13 cellular contexts compared by ENCODE assay signal in genomic region chr11:48043998-48044512, GRCh38.
DNase-seq lines count a peak whose midpoint lies in the region; ATAC-seq lines count a peak whose summit lies in the region.
"Had no signal": no experiment of that assay in that cellular context is flagged by ENCODE, and none has a peak within 500 bp of the region (broad histone marks: within the 10 kb centered on the region; RNA-seq: fewer than 3 reads in every experiment).

No MANE protein-coding gene starts in this region.

- peaks cover 34% of the 10 kb centered on the region for H3K36me3 Mint-ChIP-seq in activated CD8-positive, alpha-beta memory T cell treated with anti-CD3 and anti-CD28 coated beads, Interleukin-2, amount 10 ng/mL, durations not matched to agents 7 days and 5 days
- H3K36me3 Mint-ChIP-seq in effector memory CD8-positive, alpha-beta T cell (ENCODE audit: insufficient read depth) = peaks cover 3% of the 10 kb centered on the region

- no peak overlapping the region for H3K4me3 Mint-ChIP-seq in activated CD8-positive, alpha-beta memory T cell treated with anti-CD3 and anti-CD28 coated beads, Interleukin-2, amount 10 ng/mL, durations not matched to agents 7 days and 5 days
- H3K4me3 Mint-ChIP-seq in effector memory CD8-positive, alpha-beta T cell = peak overlapping the region in 1 of 2 donors; percentile 12
- H3K4me3 Mint-ChIP-seq: activated CD4-positive, alpha-beta memory T cell treated with anti-CD3 and anti-CD28 coated beads for 36 hours; HFFc6 had no signal

- CTCF ChIA-PET in activated CD8-positive, alpha-beta memory T cell treated with anti-CD3 and anti-CD28 coated beads, Interleukin-2, amount 10 ng/mL, durations not matched to agents 7 days and 5 days (lab: Charles Lee) = interaction anchor here (0.6 to 1.9 kb wide), 3 partner anchors 11 to 110 kb away, joined by 3 to 5 read pairs (median 5); no protein-coding TSS in a partner anchor

- no peak for DNase-seq in activated CD8-positive, alpha-beta memory T cell treated with anti-CD3 and anti-CD28 coated beads, Interleukin-2, amount 10 ng/mL, durations not matched to agents 7 days and 5 days
- no peak for DNase-seq in activated CD8-positive, alpha-beta memory T cell treated with anti-CD3 and anti-CD28 coated beads for 24 hours
- no peak for DNase-seq in effector memory CD8-positive, alpha-beta T cell
- DNase-seq in HK-2 (ENCODE audit: unreplicated experiment) = no peak
- DNase-seq: ACHN, amniotic stem cell, HFFc6, NCI-H2029 had no signal

- H3K27ac ChIP-seq in temporal lobe (ENCODE audit: low read depth, low read length) = peak overlapping the region; percentile 92

- ATAC-seq in activated CD8-positive, alpha-beta memory T cell treated with anti-CD3 and anti-CD28 coated beads, Interleukin-2, amount 10 ng/mL, durations not matched to agents 7 days and 5 days = peak; percentile 13
- ATAC-seq in HG02870 (IDR thresholded peaks at IDR 0.05; ENCODE audit: unreplicated experiment) = peak; percentile 30
- no peak for ATAC-seq in effector memory CD8-positive, alpha-beta T cell (replicated peaks)
- no peak for ATAC-seq in GM18858 (IDR thresholded peaks at IDR 0.05; ENCODE audit: unreplicated experiment)
- ATAC-seq in HG03520 (IDR thresholded peaks at IDR 0.05; ENCODE audit: unreplicated experiment) = no peak

- H3K27me3 Mint-ChIP-seq in activated CD8-positive, alpha-beta memory T cell treated with anti-CD3 and anti-CD28 coated beads, Interleukin-2, amount 10 ng/mL, durations not matched to agents 7 days and 5 days = no peaks in the 10 kb centered on the region
- H3K27me3 Mint-ChIP-seq in effector memory CD8-positive, alpha-beta T cell = no peaks in the 10 kb centered on the region
- H3K27me3 Mint-ChIP-seq: activated CD4-positive, alpha-beta memory T cell treated with anti-CD3 and anti-CD28 coated beads for 36 hours had no signal

- no peaks in the 10 kb centered on the region for H3K9me3 Mint-ChIP-seq in activated CD8-positive, alpha-beta memory T cell treated with anti-CD3 and anti-CD28 coated beads, Interleukin-2, amount 10 ng/mL, durations not matched to agents 7 days and 5 days (ENCODE audit: low read depth)
- H3K9me3 Mint-ChIP-seq in effector memory CD8-positive, alpha-beta T cell = no peaks in the 10 kb centered on the region
- H3K9me3 Mint-ChIP-seq: activated CD4-positive, alpha-beta memory T cell treated with anti-CD3 and anti-CD28 coated beads for 36 hours; HFFc6 had no signal

- peaks cover 65% of the 10 kb centered on the region for H3K4me1 Mint-ChIP-seq in activated CD8-positive, alpha-beta memory T cell treated with anti-CD3 and anti-CD28 coated beads, Interleukin-2, amount 10 ng/mL, durations not matched to agents 7 days and 5 days
- H3K4me1 Mint-ChIP-seq in effector memory CD8-positive, alpha-beta T cell (ENCODE audit: low read depth in 2 of 2) = peaks cover 61 to 80% of the 10 kb centered on the region in 2 donors

- peak overlapping the region; percentile 48 for H3K27ac Mint-ChIP-seq in activated CD8-positive, alpha-beta memory T cell treated with anti-CD3 and anti-CD28 coated beads, Interleukin-2, amount 10 ng/mL, durations not matched to agents 7 days and 5 days
- H3K27ac Mint-ChIP-seq in effector memory CD8-positive, alpha-beta T cell = peak overlapping the region; percentile 30 to 77
- H3K27ac Mint-ChIP-seq: activated CD4-positive, alpha-beta memory T cell treated with anti-CD3 and anti-CD28 coated beads for 36 hours; HFFc6 had no signal

Comparison
In these comparisons a context has a peak if more than half of its experiments do, and no peak if none do; other contexts are left out.
1. ATAC-seq: peak in activated CD8-positive, alpha-beta memory T cell treated with anti-CD3 and anti-CD28 coated beads, Interleukin-2, amount 10 ng/mL, durations not matched to agents 7 days and 5 days (single experiment) and HG02870 (single experiment); none in effector memory CD8-positive, alpha-beta T cell (single experiment), GM18858 (single experiment) and HG03520 (single experiment).